ENCODE assay signal across 9 cellular contexts in genomic region chr14:50045039-50045711, GRCh38.
A peak's percentile ranks its signal among the peaks of the same experiment; 100 is the strongest.
DNase-seq lines count a peak whose midpoint lies in the region; ATAC-seq, FAIRE-seq and TF ChIP-seq lines count a peak whose summit lies in the region.
"Had no signal": no experiment of that assay in that cellular context is flagged by ENCODE, and none has a peak within 500 bp of the region (broad histone marks: within the 10 kb centered on the region; RNA-seq: fewer than 3 reads in every experiment).

No MANE protein-coding gene starts in this region.

- ATAC-seq in HG02588 (IDR thresholded peaks at IDR 0.05; ENCODE audit: unreplicated experiment): peak; percentile 75
- peak; percentile 89 for ATAC-seq in Right ventricle myocardium inferior

- FAIRE-seq in GM12891 (lab: Jason Lieb, UNC): peak; percentile 92
- FAIRE-seq: TTC549 had no signal

- DNase-seq in GM12891 (ENCODE audit: insufficient read length, low spot score) (peak; percentile 45), NOMO-1 (lab: John Stamatoyannopoulos, UW; ENCODE audit: unreplicated experiment in 2 of 2) (peak; percentile 48 to 55), activated T-helper 1 cell treated with Interleukin-2 at 50 U/mL for 16 hours (ENCODE audit: low read depth) (peak; percentile 65), Right ventricle myocardium inferior (ENCODE audit: missing footprints) (peak; percentile 83), NCI-H2171 (lab: John Stamatoyannopoulos, UW) (no peak), HK-2 (ENCODE audit: unreplicated experiment) (no peak)
- DNase-seq in stimulated activated CD4-positive, alpha-beta T cell treated with anti-CD3 and anti-CD28 coated beads, Interleukin-1b, Interleukin-23, amount 100 ng/mL, for 48 hours: peak; percentile 83

- intact Hi-C loops in Right ventricle myocardium inferior (cut with DNase I): loop anchor here (5.0 kb wide), 2 partner anchors 43 to 153 kb away; partner anchors contain the start of gene ARF6

- TF ChIP-seq POLR2A in GM12891 (IDR thresholded peaks at IDR 0.05; ENCODE audit: low read depth, low read length): peak; percentile 36; the same call in 1 of the 2 replicates

TF ChIP-seq in GM12891, 5 proteins besides CTCF, POLR2A, EP300 and RAD21:
- TF ChIP-seq POLR2AphosphoS5 (IDR thresholded peaks at IDR 0.05; ENCODE audit: low read depth, low read length) (peak; percentile 42; the same call in 1 of the 2 replicates), POU2F2 (IDR thresholded peaks at IDR 0.05; ENCODE audit: low read depth, low read length) (no peak), SPI1 (IDR thresholded peaks at IDR 0.05; ENCODE audit: low read depth, low read length) (peak; percentile 58), PAX5 (IDR thresholded peaks at IDR 0.05; ENCODE audit: insufficient read depth, low read length, severe bottlenecking) (no peak), TAF1 (IDR thresholded peaks at IDR 0.05; ENCODE audit: low read depth, low read length) (0 out of 2 replicates have a peak, but pooled peaks have one; percentile 33)

Comparison
In these comparisons a context has a peak if more than half of its experiments do, and no peak if none do; other contexts are left out.
1. DNase-seq: peak in GM12891 (single experiment), NOMO-1 (2 of 2), activated T-helper 1 cell treated with Interleukin-2 at 50 U/mL for 16 hours (single experiment), Right ventricle myocardium inferior (single experiment) and stimulated activated CD4-positive, alpha-beta T cell treated with anti-CD3 and anti-CD28 coated beads, Interleukin-1b, Interleukin-23, amount 100 ng/mL, for 48 hours (single experiment); none in NCI-H2171 (single experiment) and HK-2 (single experiment).